In genomic region chr9:125183561-125183960, GRCh38 we compare ENCODE assay signal across 25 cellular contexts. TPM values are rescaled to one million over a fixed set of nuclear protein-coding genes. Genes with fewer than 3 reads are reported as not detected.
DNase-seq lines count a peak whose midpoint lies in the region; ATAC-seq, FAIRE-seq and TF ChIP-seq lines count a peak whose summit lies in the region.
"Had no signal": no experiment of that assay in that cellular context is flagged by ENCODE, and none has a peak within 500 bp of the region (broad histone marks: within the 10 kb centered on the region; RNA-seq: fewer than 3 reads in every experiment).

No MANE protein-coding gene starts in this region.

- H2AK5ac ChIP-seq in IMR-90 (ENCODE audit: low read depth, low read length), result no peak overlapping the region

- no peaks in the 10 kb centered on the region for H3K9me3 ChIP-seq in IMR-90 (ENCODE audit: control insufficient read depth, insufficient read depth, low read length)
- no peaks in the 10 kb centered on the region for H3K9me3 ChIP-seq in astrocyte (ENCODE audit: insufficient read depth, low read depth, low read length)
- no peaks in the 10 kb centered on the region for H3K9me3 ChIP-seq in mucosa of descending colon
- no peaks in the 10 kb centered on the region for H3K9me3 ChIP-seq in thymus (ENCODE audit: control insufficient read depth)
- H3K9me3 ChIP-seq: ovary, right lobe of liver, suprapubic skin had no signal

- H3K23ac ChIP-seq in IMR-90 (ENCODE audit: low read depth, low read length), result peak overlapping the region; percentile 46; the same call in 1 of the 2 replicates

- H3K4me1 ChIP-seq in IMR-90 (ENCODE audit: control insufficient read depth, insufficient read depth, low read length) (peaks cover 5% of the 10 kb centered on the region), astrocyte (ENCODE audit: insufficient read depth, low read length) (peaks cover 9% of the 10 kb centered on the region), mucosa of descending colon (ENCODE audit: low read depth) (peaks cover 52% of the 10 kb centered on the region), thymus (ENCODE audit: control insufficient read depth, insufficient read depth, low read length) (peaks cover 16% of the 10 kb centered on the region)

- no TSS peak for BruUV-seq in IMR-90 (replicated peaks; lab: Mats Ljungman, UMichigan)

- TF ChIP-seq CTCF in IMR-90 (conservative IDR thresholded peaks at IDR 0.05; ENCODE audit: low read depth, low read length) (no peak), astrocyte (IDR thresholded peaks at IDR 0.05; ENCODE audit: insufficient read depth, low read depth, low read length) (no peak), mucosa of descending colon (IDR thresholded peaks at IDR 0.05) (no peak)

- POLR2A ChIA-PET in IMR-90 (lab: Charles Lee; ENCODE audit: unreplicated experiment), result no interaction called here
- POLR2A ChIA-PET in activated CD4-positive, alpha-beta T cell treated with anti-CD3 and anti-CD28 coated beads, Interleukin-2, amount 10 ng/mL, durations not matched to agents 7 days and 5 days (lab: Charles Lee), result no interaction called here

- TF ChIP-seq RAD21 in IMR-90 (IDR thresholded peaks at IDR 0.05; ENCODE audit: low read length), result no peak

- in situ Hi-C loops in IMR-90 (cut with MboI; ENCODE audit: low sequenced_read_pairs), result no loop called here

- H4K5ac ChIP-seq in IMR-90 (ENCODE audit: low read depth, low read length), result no peak overlapping the region

- H2BK15ac ChIP-seq in IMR-90 (ENCODE audit: low read depth, low read length), result no peak overlapping the region; the same call in 2 of the 3 replicates

- no peak for TF ChIP-seq POLR2A in IMR-90 (IDR thresholded peaks at IDR 0.05; ENCODE audit: low read depth, low read length)

- H3K56ac ChIP-seq in IMR-90 (ENCODE audit: extremely low read depth, insufficient read depth, low read length), result no peak overlapping the region

- dilution Hi-C loops in IMR-90 (cut with HindIII; ENCODE audit: low sequenced_read_pairs, unreplicated experiment), result no loop called here

- DNase-seq in IMR-90, result no peak
- DNase-seq in astrocyte (ENCODE audit: low read depth), result no peak
- peak in 1 of 3 donors; percentile 38 for DNase-seq in mucosa of descending colon
- DNase-seq in activated CD4-positive, alpha-beta T cell treated with anti-CD3 and anti-CD28 coated beads, Interleukin-2, amount 10 ng/mL, durations not matched to agents 7 days and 5 days, result no peak
- DNase-seq: activated CD4-positive, alpha-beta T cell treated with anti-CD3 and anti-CD28 coated beads, Interleukin-2, amount 50 U/mL, for 1 hour; activated naive CD4-positive, alpha-beta T cell treated with Interleukin-2 at 50 U/mL for 16 hours; amygdala; CD8-positive, alpha-beta memory T cell; DMS79; effector CD4-positive, alpha-beta T cell; GM23248; KG1; MV-4-11; NCI-H1694; NCI-H774; ovary; right lobe of liver; stimulated activated CD4-positive, alpha-beta T cell treated with anti-CD3 and anti-CD28 coated beads, Interleukin-15, amount 100 ng/mL, for 24 hours; T-cell had no signal

- no CpG with 5 or more reads among the region's 2 CpGs for WGBS in IMR-90 (ENCODE audit: extremely low coverage in 2 of 2, insufficient read length in 1 of 2), 2 experiments
- over 99% methylated on average over 2 of the region's 2 CpGs for WGBS in thymus

- peaks cover 17% of the 10 kb centered on the region for H3K4me1 Mint-ChIP-seq in astrocyte (ENCODE audit: low read depth, unreplicated experiment)
- H3K4me1 Mint-ChIP-seq in activated CD4-positive, alpha-beta T cell treated with anti-CD3 and anti-CD28 coated beads, Interleukin-2, amount 10 ng/mL, durations not matched to agents 7 days and 5 days, result peaks cover 50% of the 10 kb centered on the region

- H3K18ac ChIP-seq in IMR-90 (ENCODE audit: low read depth, low read length), result no peak overlapping the region

- no peak overlapping the region for H3K27ac Mint-ChIP-seq in astrocyte (ENCODE audit: unreplicated experiment)
- H3K27ac Mint-ChIP-seq in activated CD4-positive, alpha-beta T cell treated with anti-CD3 and anti-CD28 coated beads, Interleukin-2, amount 10 ng/mL, durations not matched to agents 7 days and 5 days, result no peak overlapping the region

- H4K91ac ChIP-seq in IMR-90 (ENCODE audit: insufficient read depth, low read depth, low read length), result no peak overlapping the region

- CTCF ChIA-PET in IMR-90 (lab: Yijun Ruan, JAX), result no interaction called here
- CTCF ChIA-PET in activated CD4-positive, alpha-beta T cell treated with anti-CD3 and anti-CD28 coated beads, Interleukin-2, amount 10 ng/mL, durations not matched to agents 7 days and 5 days (lab: Charles Lee), result no interaction called here

- no peak overlapping the region for H2BK5ac ChIP-seq in IMR-90 (ENCODE audit: low read depth, low read length, poor library complexity, severe bottlenecking)

- H3K4me2 ChIP-seq in IMR-90 (ENCODE audit: low read depth, low read length) (peak overlapping the region; percentile 36; the same call in 1 of the 2 replicates), astrocyte (ENCODE audit: low read length) (peak overlapping the region; percentile 27)

- H3K4ac ChIP-seq in IMR-90 (ENCODE audit: low read depth, low read length), result 0 out of 2 replicates have a peak overlapping the region, but pooled peaks have one; percentile 26

- no peaks in the 10 kb centered on the region for H3K27me3 ChIP-seq in IMR-90 (ENCODE audit: control insufficient read depth, insufficient read depth, low read length)
- no peaks in the 10 kb centered on the region for H3K27me3 ChIP-seq in astrocyte (ENCODE audit: insufficient read depth, low read length)
- H3K27me3 ChIP-seq in thymus (ENCODE audit: control insufficient read depth, insufficient read depth), result no peaks in the 10 kb centered on the region
- H3K27me3 ChIP-seq: ovary, right lobe of liver, suprapubic skin had no signal

- peaks cover 98% of the 10 kb centered on the region for H3K79me2 ChIP-seq in astrocyte (ENCODE audit: insufficient read depth, low read length)

- intact Hi-C loops in IMR-90 (cut with micrococcal nuclease), result no loop called here
- intact Hi-C loops in mucosa of descending colon (cut with DNase I, micrococcal nuclease), result no loop called here

- H3K4me3 Mint-ChIP-seq in astrocyte (ENCODE audit: unreplicated experiment), result no peak overlapping the region
- no peak overlapping the region for H3K4me3 Mint-ChIP-seq in activated CD4-positive, alpha-beta T cell treated with anti-CD3 and anti-CD28 coated beads, Interleukin-2, amount 10 ng/mL, durations not matched to agents 7 days and 5 days
- H3K4me3 Mint-ChIP-seq: T-cell had no signal

- no peak overlapping the region for H3K4me3 ChIP-seq in IMR-90 (ENCODE audit: insufficient read depth, low read depth, low read length)
- H3K4me3 ChIP-seq in astrocyte (ENCODE audit: insufficient read depth, low read depth, low read length), result no peak overlapping the region
- no peak overlapping the region for H3K4me3 ChIP-seq in mucosa of descending colon
- H3K4me3 ChIP-seq in thymus (ENCODE audit: low read length), result no peak overlapping the region
- H3K4me3 ChIP-seq: GM12878, GM23248, ovary, right lobe of liver, suprapubic skin had no signal

- H3K36me3 ChIP-seq in IMR-90 (ENCODE audit: control insufficient read depth, insufficient read depth, low read length) (no peaks in the 10 kb centered on the region; the same call in 1 of the 2 replicates), astrocyte (ENCODE audit: insufficient read depth, low read length) (no peaks in the 10 kb centered on the region), mucosa of descending colon (ENCODE audit: low read depth) (no peaks in the 10 kb centered on the region), thymus (ENCODE audit: control insufficient read depth, insufficient read depth) (no peaks in the 10 kb centered on the region)
- H3K36me3 ChIP-seq: ovary, right lobe of liver had no signal

- H3K9me1 ChIP-seq in IMR-90 (ENCODE audit: insufficient read depth, low read length), result peaks cover 11% of the 10 kb centered on the region

- H3K36me3 Mint-ChIP-seq in astrocyte (ENCODE audit: low read depth, unreplicated experiment), result no peaks in the 10 kb centered on the region
- H3K36me3 Mint-ChIP-seq in activated CD4-positive, alpha-beta T cell treated with anti-CD3 and anti-CD28 coated beads, Interleukin-2, amount 10 ng/mL, durations not matched to agents 7 days and 5 days (ENCODE audit: low read depth), result peaks cover 32% of the 10 kb centered on the region

- peaks cover 61% of the 10 kb centered on the region for H4K20me1 ChIP-seq in IMR-90 (ENCODE audit: insufficient read depth, low read length)
- peaks cover 67% of the 10 kb centered on the region for H4K20me1 ChIP-seq in astrocyte (ENCODE audit: insufficient read depth, low read length)

- H3K14ac ChIP-seq in IMR-90 (replicated peaks; ENCODE audit: low read depth, low read length), result peak overlapping the region; percentile 58; the same call in 1 of the 2 replicates

- no peak overlapping the region for H3K27ac ChIP-seq in IMR-90 (ENCODE audit: insufficient read depth, low read length)
- H3K27ac ChIP-seq in astrocyte (ENCODE audit: low read depth, low read length), result peak overlapping the region; percentile 23
- peak overlapping the region; percentile 20 for H3K27ac ChIP-seq in thymus (ENCODE audit: low read depth)
- H3K27ac ChIP-seq: GM23248, ovary, right lobe of liver, suprapubic skin had no signal

- H2AK9ac ChIP-seq in IMR-90 (replicated peaks; ENCODE audit: low read depth, low read length, poor library complexity), result peak overlapping the region; percentile 63

- ATAC-seq in IMR-90 (ENCODE audit: low read depth) (no peak), mucosa of descending colon (peak; percentile 92), HG03196 (IDR thresholded peaks at IDR 0.05; ENCODE audit: unreplicated experiment) (no peak), HG02798 (IDR thresholded peaks at IDR 0.05; ENCODE audit: poor library complexity, unreplicated experiment) (no peak)
- ATAC-seq: esophagus mucosa, GM12878, T-cell had no signal

- no peak overlapping the region; the same call in 1 of the 2 replicates for H2BK120ac ChIP-seq in IMR-90 (ENCODE audit: low read depth, low read length)

- H2AFZ ChIP-seq in IMR-90 (replicated peaks; ENCODE audit: low read length, poor library complexity) (no peak overlapping the region), astrocyte (ENCODE audit: low read depth, low read length) (no peak overlapping the region)
- H2AFZ ChIP-seq: GM23248 had no signal

- FAIRE-seq in astrocyte (lab: Jason Lieb, UNC), result no peak
- FAIRE-seq: GM12878 had no signal

- no peaks in the 10 kb centered on the region for H3K27me3 Mint-ChIP-seq in astrocyte (ENCODE audit: low read depth, unreplicated experiment)
- no peaks in the 10 kb centered on the region for H3K27me3 Mint-ChIP-seq in activated CD4-positive, alpha-beta T cell treated with anti-CD3 and anti-CD28 coated beads, Interleukin-2, amount 10 ng/mL, durations not matched to agents 7 days and 5 days
- H3K27me3 Mint-ChIP-seq: CD8-positive, alpha-beta memory T cell; T-cell had no signal

- H3K9ac ChIP-seq in IMR-90 (ENCODE audit: low read depth, low read length), result no peak overlapping the region
- H3K9ac ChIP-seq in astrocyte (ENCODE audit: low read length), result no peak overlapping the region
- H3K9ac ChIP-seq: GM23248 had no signal

- H3K9me3 Mint-ChIP-seq in astrocyte (ENCODE audit: unreplicated experiment), result no peaks in the 10 kb centered on the region
- H3K9me3 Mint-ChIP-seq in activated CD4-positive, alpha-beta T cell treated with anti-CD3 and anti-CD28 coated beads, Interleukin-2, amount 10 ng/mL, durations not matched to agents 7 days and 5 days, result peaks cover 3% of the 10 kb centered on the region
- H3K9me3 Mint-ChIP-seq: CD8-positive, alpha-beta memory T cell had no signal

- peaks cover 25 to 69% of the 10 kb centered on the region in 2 experiments for H3K79me1 ChIP-seq in IMR-90 (ENCODE audit: low read depth in 1 of 2, low read length in 2 of 2)

- peak overlapping the region; percentile 3; the same call in 1 of the 2 replicates for H2BK20ac ChIP-seq in IMR-90 (ENCODE audit: low read depth, low read length)

- no peak overlapping the region for H4K8ac ChIP-seq in IMR-90 (ENCODE audit: low read depth in 2 of 2, low read length in 2 of 2)

RNA-seq across cellular contexts. Expression of gene PPP6C, which starts 6.0 kb away (rescaled TPM):
- 15.4 and 27.5 TPM in 2 replicates for total RNA-seq in IMR-90 (2012; rRNA removed)
- 12.9 and 14.5 TPM in 2 replicates for polyA plus RNA-seq in IMR-90 (2012; rRNA removed)
- polyA plus RNA-seq in IMR-90 (2012; cell fraction: cytosol; rRNA removed), result 3.5 and 3.9 TPM in 2 replicates
- 1.6 and 7.7 TPM in 2 replicates for polyA plus RNA-seq in IMR-90 (2012; cell fraction: nucleus; rRNA removed; ENCODE audit: low replicate concordance)
- total RNA-seq in astrocyte, result 38.7 and 41.1 TPM in 2 replicates
- total RNA-seq in mucosa of descending colon, result 10 to 100 TPM; 41.8 to 47.6 (median 45.4) TPM
- 37.6 TPM for polyA plus RNA-seq in thymus
- total RNA-seq in activated CD4-positive, alpha-beta T cell treated with anti-CD3 and anti-CD28 coated beads, Interleukin-2, amount 10 ng/mL, durations not matched to agents 7 days and 5 days, result 10 to 100 TPM; 50.3 to 54.3 TPM

RNA-seq across cellular contexts. Expression of gene RABEPK, which starts 16.8 kb away (rescaled TPM):
- total RNA-seq in IMR-90 (2012; rRNA removed) (49.7 and 59.7 TPM in 2 replicates), astrocyte (30.7 and 31.8 TPM in 2 replicates), mucosa of descending colon (10 to 100 TPM; 11.6 to 12.9 (median 12.1) TPM)
- polyA plus RNA-seq in IMR-90 (2012; rRNA removed) (43.9 and 44.6 TPM in 2 replicates), thymus (19.5 TPM)
- 33.0 and 37.2 TPM in 2 replicates for polyA plus RNA-seq in IMR-90 (2012; cell fraction: cytosol; rRNA removed)
- 23.4 and 31.8 TPM in 2 replicates for polyA plus RNA-seq in IMR-90 (2012; cell fraction: nucleus; rRNA removed; ENCODE audit: low replicate concordance)
- 10 to 100 TPM; 14.6 to 17.2 TPM for total RNA-seq in activated CD4-positive, alpha-beta T cell treated with anti-CD3 and anti-CD28 coated beads, Interleukin-2, amount 10 ng/mL, durations not matched to agents 7 days and 5 days

RNA-seq across cellular contexts. Expression of gene SCAI, which starts 40.2 kb away (rescaled TPM):
- total RNA-seq in IMR-90 (2012; rRNA removed) (13.3 and 14.5 TPM in 2 replicates), astrocyte (4.9 and 6.8 TPM in 2 replicates), mucosa of descending colon (10 to 100 TPM in 1 of 3 donors, 1 to 10 TPM in 2; 6.3 to 11.7 (median 8.8) TPM)
- polyA plus RNA-seq in IMR-90 (2012; rRNA removed) (2.5 and 3.6 TPM in 2 replicates), thymus (9.4 TPM)
- polyA plus RNA-seq in IMR-90 (2012; cell fraction: cytosol; rRNA removed), result 0.79 and 1.1 TPM in 2 replicates
- polyA plus RNA-seq in IMR-90 (2012; cell fraction: nucleus; rRNA removed; ENCODE audit: low replicate concordance), result 1.5 and 12.2 TPM in 2 replicates
- total RNA-seq in activated CD4-positive, alpha-beta T cell treated with anti-CD3 and anti-CD28 coated beads, Interleukin-2, amount 10 ng/mL, durations not matched to agents 7 days and 5 days, result 10 to 100 TPM; 11.2 to 12.5 TPM

RNA-seq across cellular contexts. Expression of gene HSPA5, which starts 57.6 kb away (rescaled TPM):
- total RNA-seq in IMR-90 (2012; rRNA removed), result 118 and 147 TPM in 2 replicates
- polyA plus RNA-seq in IMR-90 (2012; rRNA removed), result 391 and 419 TPM in 2 replicates
- polyA plus RNA-seq in IMR-90 (2012; cell fraction: cytosol; rRNA removed), result 180 and 209 TPM in 2 replicates
- 99.1 and 172 TPM in 2 replicates for polyA plus RNA-seq in IMR-90 (2012; cell fraction: nucleus; rRNA removed; ENCODE audit: low replicate concordance)
- 620 and 650 TPM in 2 replicates for total RNA-seq in astrocyte
- total RNA-seq in mucosa of descending colon, result 100 to 1,000 TPM; 119 to 194 (median 150) TPM
- 113 TPM for polyA plus RNA-seq in thymus
- 100 to 1,000 TPM; 124 to 127 TPM for total RNA-seq in activated CD4-positive, alpha-beta T cell treated with anti-CD3 and anti-CD28 coated beads, Interleukin-2, amount 10 ng/mL, durations not matched to agents 7 days and 5 days
